ENCODE assay signal across 8 cellular contexts in the genomic region with DNA sequence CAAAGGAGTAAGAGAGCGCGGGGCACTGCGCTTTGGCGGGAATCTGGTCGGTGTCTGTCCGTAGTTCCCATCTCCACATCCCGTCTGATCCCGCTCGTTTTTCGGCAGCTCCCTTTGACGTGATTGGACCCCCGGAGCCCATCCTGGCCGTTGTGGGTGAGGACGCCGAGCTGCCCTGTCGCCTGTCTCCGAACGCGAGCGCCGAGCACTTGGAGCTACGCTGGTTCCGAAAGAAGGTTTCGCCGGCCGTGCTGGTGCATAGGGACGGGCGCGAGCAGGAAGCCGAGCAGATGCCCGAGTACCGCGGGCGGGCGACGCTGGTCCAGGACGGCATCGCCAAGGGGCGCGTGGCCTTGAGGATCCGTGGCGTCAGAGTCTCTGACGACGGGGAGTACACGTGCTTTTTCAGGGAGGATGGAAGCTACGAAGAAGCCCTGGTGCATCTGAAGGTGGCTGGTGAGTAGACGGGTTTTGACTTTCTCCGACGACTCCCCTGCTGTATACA. TPM values are rescaled to one million over a fixed set of nuclear protein-coding genes. Genes with fewer than 3 reads are reported as not detected.
A peak's percentile ranks its signal among the peaks of the same experiment; 100 is the strongest.
DNase-seq lines count a peak whose midpoint lies in the region; ATAC-seq lines count a peak whose summit lies in the region.

No MANE protein-coding gene starts in this region.

- peak overlapping the region; percentile 67 for H3K4me3 ChIP-seq in CD4-positive, CD25-positive, alpha-beta regulatory T cell (ENCODE audit: low read depth, low read length)
- peak overlapping the region; percentile 20; the same call in 1 of the 2 replicates for H3K4me3 ChIP-seq in iPS DF 6.9 (ENCODE audit: low read length)
- H3K4me3 ChIP-seq in skeletal muscle tissue (ENCODE audit: low read length in 3 of 3), result peak overlapping the region; percentile 44 to 68 (median 67)

- H3K9ac ChIP-seq in skeletal muscle tissue (ENCODE audit: low read depth in 1 of 3, low read length in 3 of 3), result peak overlapping the region in 1 of 3 donors; percentile 25

- H3K27me3 Mint-ChIP-seq in CD4-positive, CD25-positive, alpha-beta regulatory T cell, result peaks cover 55% of the 10 kb centered on the region
- peaks cover 18% of the 10 kb centered on the region for H3K27me3 Mint-ChIP-seq in activated naive CD4-positive, alpha-beta T cell treated with anti-CD3 and anti-CD28 coated beads, Interleukin-2, amount 50 U/mL, for 24 hours

- WGBS in iPS DF 6.9 (ENCODE audit: insufficient coverage, insufficient read length), result no CpG with 5 or more reads among the region's 49 CpGs

- H3K36me3 ChIP-seq in CD4-positive, CD25-positive, alpha-beta regulatory T cell (ENCODE audit: control insufficient read depth, insufficient read depth, low read length), result no peaks in the 10 kb centered on the region
- H3K36me3 ChIP-seq in iPS DF 6.9 (ENCODE audit: control insufficient read depth, insufficient read depth, low read length) (no peaks in the 10 kb centered on the region), skeletal muscle tissue (ENCODE audit: control insufficient read depth in 3 of 3, insufficient read depth in 3 of 3, low read length in 3 of 3) (no peaks in the 10 kb centered on the region)

- peaks cover 0 to 15% (median 9%) of the 10 kb centered on the region in 4 donors for H3K4me1 Mint-ChIP-seq in CD4-positive, CD25-positive, alpha-beta regulatory T cell
- peaks cover 11% of the 10 kb centered on the region for H3K4me1 Mint-ChIP-seq in activated naive CD4-positive, alpha-beta T cell treated with anti-CD3 and anti-CD28 coated beads, Interleukin-2, amount 50 U/mL, for 24 hours

- peak overlapping the region; percentile 8 to 87 (median 66) for H3K4me3 Mint-ChIP-seq in CD4-positive, CD25-positive, alpha-beta regulatory T cell
- H3K4me3 Mint-ChIP-seq in activated naive CD4-positive, alpha-beta T cell treated with anti-CD3 and anti-CD28 coated beads, Interleukin-2, amount 50 U/mL, for 24 hours, result peak overlapping the region; percentile 77

- peaks cover 5% of the 10 kb centered on the region for H3K36me3 Mint-ChIP-seq in CD4-positive, CD25-positive, alpha-beta regulatory T cell
- no peaks in the 10 kb centered on the region for H3K36me3 Mint-ChIP-seq in activated naive CD4-positive, alpha-beta T cell treated with anti-CD3 and anti-CD28 coated beads, Interleukin-2, amount 50 U/mL, for 24 hours

- peak overlapping the region in 2 of 3 donors; percentile 56 to 91 for H3K27ac Mint-ChIP-seq in CD4-positive, CD25-positive, alpha-beta regulatory T cell
- H3K27ac Mint-ChIP-seq in activated naive CD4-positive, alpha-beta T cell treated with anti-CD3 and anti-CD28 coated beads, Interleukin-2, amount 50 U/mL, for 24 hours, result no peak overlapping the region

- peaks cover 27% of the 10 kb centered on the region for H3K27me3 ChIP-seq in CD4-positive, CD25-positive, alpha-beta regulatory T cell (ENCODE audit: control insufficient read depth, insufficient read depth, low read length)
- H3K27me3 ChIP-seq in iPS DF 6.9 (ENCODE audit: control insufficient read depth, insufficient read depth, low read length) (peaks cover 18% of the 10 kb centered on the region), skeletal muscle tissue (ENCODE audit: control insufficient read depth in 3 of 3, insufficient read depth in 3 of 3, low read length in 3 of 3) (peaks cover 17 to 23% (median 17%) of the 10 kb centered on the region in 3 donors)

- ATAC-seq in CD4-positive, CD25-positive, alpha-beta regulatory T cell (ENCODE audit: low read depth in 2 of 2), result peak; percentile 61 to 65
- ATAC-seq in GM21381 (IDR thresholded peaks at IDR 0.05; ENCODE audit: unreplicated experiment), result no peak

- H3K9me3 Mint-ChIP-seq in CD4-positive, CD25-positive, alpha-beta regulatory T cell, result no peaks in the 10 kb centered on the region
- H3K9me3 Mint-ChIP-seq in activated naive CD4-positive, alpha-beta T cell treated with anti-CD3 and anti-CD28 coated beads, Interleukin-2, amount 50 U/mL, for 24 hours, result no peaks in the 10 kb centered on the region

- H3K27ac ChIP-seq in CD4-positive, CD25-positive, alpha-beta regulatory T cell (ENCODE audit: insufficient read depth, low read length, poor library complexity, severe bottlenecking), result no peak overlapping the region
- H3K27ac ChIP-seq in iPS DF 6.9 (ENCODE audit: low read length) (no peak overlapping the region), skeletal muscle tissue (ENCODE audit: low read depth, low read length) (no peak overlapping the region)

- H3K9me3 ChIP-seq in CD4-positive, CD25-positive, alpha-beta regulatory T cell (ENCODE audit: control insufficient read depth in 2 of 2, low read length in 2 of 2), result no peaks in the 10 kb centered on the region
- H3K9me3 ChIP-seq in iPS DF 6.9 (ENCODE audit: control insufficient read depth, insufficient read depth, low read length) (no peaks in the 10 kb centered on the region), skeletal muscle tissue (ENCODE audit: control insufficient read depth in 3 of 3, low read length in 3 of 3) (no peaks in the 10 kb centered on the region)

- peak; percentile 9 to 50 (median 36) for DNase-seq in CD4-positive, CD25-positive, alpha-beta regulatory T cell
- DNase-seq in NCI-H526 treated with DMSO at 0.1 percent for 48 hours (lab: John Stamatoyannopoulos, UW) (peak; percentile 16), iPS DF 6.9 (ENCODE audit: low read depth, low spot score) (no peak), NCI-H1694 (lab: John Stamatoyannopoulos, UW) (no peak)
- DNase-seq in NK-92 treated with Interleukin-12 subunit alpha and Interleukin-12 subunit beta, amount 100 ng/mL, for 24 hours (lab: John Stamatoyannopoulos, UW), result no peak

- peaks cover 13% of the 10 kb centered on the region for H3K4me1 ChIP-seq in CD4-positive, CD25-positive, alpha-beta regulatory T cell (ENCODE audit: control insufficient read depth, insufficient read depth, low read length, poor library complexity, severe bottlenecking)
- H3K4me1 ChIP-seq in iPS DF 6.9 (ENCODE audit: control insufficient read depth, insufficient read depth, low read length) (peaks cover 2% of the 10 kb centered on the region; the same call in 1 of the 2 replicates), skeletal muscle tissue (ENCODE audit: control insufficient read depth in 3 of 3, insufficient read depth in 3 of 3, low read length in 3 of 3) (peaks cover 3 to 7% (median 6%) of the 10 kb centered on the region in 3 donors)

RNA-seq across cellular contexts. Expression of a gene that starts 1.4 kb away (rescaled TPM):
- total RNA-seq in CD4-positive, CD25-positive, alpha-beta regulatory T cell, result not detected
- under 1 TPM in 1 of 4 donors, not detected in 3; 0.33 TPM for polyA plus RNA-seq in CD4-positive, CD25-positive, alpha-beta regulatory T cell
- not detected for total RNA-seq in skeletal muscle tissue

RNA-seq across cellular contexts. Expression of a gene that starts 36.6 kb away (rescaled TPM):
- total RNA-seq in CD4-positive, CD25-positive, alpha-beta regulatory T cell, result 59.5 TPM
- 100 to 1,000 TPM; 177 to 214 (median 197) TPM for polyA plus RNA-seq in CD4-positive, CD25-positive, alpha-beta regulatory T cell
- total RNA-seq in skeletal muscle tissue, result 45.9 TPM

RNA-seq across cellular contexts. Expression of a gene that starts 43.8 kb away (rescaled TPM):
- total RNA-seq in CD4-positive, CD25-positive, alpha-beta regulatory T cell, result 35.9 TPM
- polyA plus RNA-seq in CD4-positive, CD25-positive, alpha-beta regulatory T cell, result 10 to 100 TPM in 3 of 4 donors, 1 to 10 TPM in 1; 9.7 to 14.5 (median 12.2) TPM
- total RNA-seq in skeletal muscle tissue, result 8.4 TPM

Comparison
In these comparisons a context has a peak if more than half of its experiments do, and no peak if none do; other contexts are left out.
1. DNase-seq: peak in CD4-positive, CD25-positive, alpha-beta regulatory T cell (3 of 3) and NCI-H526 treated with DMSO at 0.1 percent for 48 hours (single experiment); none in iPS DF 6.9 (single experiment), NK-92 treated with Interleukin-12 subunit alpha and Interleukin-12 subunit beta, amount 100 ng/mL, for 24 hours (single experiment) and NCI-H1694 (single experiment).
2. Peak in every context shown above with its lines, with median percentiles within 50 percentile points of each other: H3K4me3 ChIP-seq.